ENCODE assay signal across 8 cellular contexts in the genomic region with DNA sequence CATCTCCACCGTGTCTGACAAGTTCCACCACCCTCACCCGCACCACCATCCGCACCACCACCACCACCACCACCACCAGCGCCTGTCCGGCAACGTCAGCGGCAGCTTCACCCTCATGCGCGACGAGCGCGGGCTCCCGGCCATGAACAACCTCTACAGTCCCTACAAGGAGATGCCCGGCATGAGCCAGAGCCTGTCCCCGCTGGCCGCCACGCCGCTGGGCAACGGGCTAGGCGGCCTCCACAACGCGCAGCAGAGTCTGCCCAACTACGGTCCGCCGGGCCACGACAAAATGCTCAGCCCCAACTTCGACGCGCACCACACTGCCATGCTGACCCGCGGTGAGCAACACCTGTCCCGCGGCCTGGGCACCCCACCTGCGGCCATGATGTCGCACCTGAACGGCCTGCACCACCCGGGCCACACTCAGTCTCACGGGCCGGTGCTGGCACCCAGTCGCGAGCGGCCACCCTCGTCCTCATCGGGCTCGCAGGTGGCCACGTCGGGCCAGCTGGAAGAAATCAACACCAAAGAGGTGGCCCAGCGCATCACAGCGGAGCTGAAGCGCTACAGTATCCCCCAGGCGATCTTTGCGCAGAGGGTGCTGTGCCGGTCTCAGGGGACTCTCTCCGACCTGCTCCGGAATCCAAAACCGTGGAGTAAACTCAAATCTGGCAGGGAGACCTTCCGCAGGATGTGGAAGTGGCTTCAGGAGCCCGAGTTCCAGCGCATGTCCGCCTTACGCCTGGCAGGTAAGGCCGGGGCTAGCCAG. TPM values are rescaled to one million over a fixed set of nuclear protein-coding genes. Genes with fewer than 3 reads are reported as not detected.
DNase-seq lines count a peak whose midpoint lies in the region; ATAC-seq and TF ChIP-seq lines count a peak whose summit lies in the region.

No MANE protein-coding gene starts in this region.

- H3K4me1 ChIP-seq in CD4-positive, CD25-positive, alpha-beta regulatory T cell (ENCODE audit: control insufficient read depth, insufficient read depth, low read length, poor library complexity, severe bottlenecking) = peaks cover 48% of the 10 kb centered on the region
- H3K4me1 ChIP-seq in GM23338 (ENCODE audit: insufficient read depth) (peaks cover 63% of the 10 kb centered on the region), mesenchymal stem cell (ENCODE audit: control insufficient read depth, insufficient read depth, low read depth, low read length) (peaks cover 54% of the 10 kb centered on the region)

- no peak overlapping the region for H3K27ac ChIP-seq in CD4-positive, CD25-positive, alpha-beta regulatory T cell (ENCODE audit: insufficient read depth, low read length, poor library complexity, severe bottlenecking)
- H3K27ac ChIP-seq in GM23338 (ENCODE audit: low read depth) = no peak overlapping the region
- no peak overlapping the region for H3K27ac ChIP-seq in mesenchymal stem cell (ENCODE audit: low read length, poor library complexity, severe bottlenecking)

- H3K9me3 ChIP-seq in CD4-positive, CD25-positive, alpha-beta regulatory T cell (ENCODE audit: control insufficient read depth in 2 of 2, low read length in 2 of 2) = no peaks in the 10 kb centered on the region
- H3K9me3 ChIP-seq in mesenchymal stem cell (ENCODE audit: control insufficient read depth, low read length) = no peaks in the 10 kb centered on the region

- no peaks in the 10 kb centered on the region for H3K36me3 ChIP-seq in CD4-positive, CD25-positive, alpha-beta regulatory T cell (ENCODE audit: control insufficient read depth, insufficient read depth, low read length)
- H3K36me3 ChIP-seq in GM23338 (ENCODE audit: insufficient read depth) (no peaks in the 10 kb centered on the region), mesenchymal stem cell (ENCODE audit: control insufficient read depth in 1 of 2, insufficient read depth in 2 of 2, low read depth in 1 of 2, low read length in 2 of 2) (peaks cover 0 to 5% of the 10 kb centered on the region in 2 experiments)

- no peak overlapping the region for H3K9ac ChIP-seq in mesenchymal stem cell (ENCODE audit: low read length)

- intact Hi-C loops in activated T-helper 2 cell treated with anti-CD3 and anti-CD28 coated beads, Interferon-gamma antibody, Interleukin-2, Interleukin-4, amounts not matched to agents 10 μg/mL and 5 μg/mL and 100 μg/mL, durations not matched to agents 14 hours and 24 hours and 36 hours (cut with micrococcal nuclease) = loop anchor here (5.0 to 10.0 kb wide), 3 partner anchors 569 to 1831 kb away; no protein-coding TSS in a partner anchor

- H3K9me3 Mint-ChIP-seq in CD4-positive, CD25-positive, alpha-beta regulatory T cell = peaks cover 0 to 17% (median 5%) of the 10 kb centered on the region in 7 donors
- H3K9me3 Mint-ChIP-seq in GM23338 = peaks cover 10% of the 10 kb centered on the region; the same call in 1 of the 3 replicates
- H3K9me3 Mint-ChIP-seq in activated T-helper 2 cell treated with anti-CD3 and anti-CD28 coated beads, Interferon-gamma antibody, Interleukin-2, Interleukin-4, amounts not matched to agents 10 μg/mL and 5 μg/mL and 100 μg/mL, durations not matched to agents 14 hours and 24 hours and 36 hours = no peaks in the 10 kb centered on the region

- no peak for DNase-seq in CD4-positive, CD25-positive, alpha-beta regulatory T cell
- DNase-seq in GM23338 (ENCODE audit: low spot score) = peak; percentile 52
- no peak for DNase-seq in activated T-helper 2 cell treated with anti-CD3 and anti-CD28 coated beads, Interferon-gamma antibody, Interleukin-2, Interleukin-4, amounts not matched to agents 10 μg/mL and 5 μg/mL and 100 μg/mL, durations not matched to agents 14 hours and 24 hours and 36 hours (ENCODE audit: low spot score)
- no peak for DNase-seq in mesenchymal stem cell
- DNase-seq in globus pallidus (ENCODE audit: low spot score) = no peak

- H4K20me1 ChIP-seq in GM23338 (replicated peaks; ENCODE audit: insufficient read depth) = peaks cover 27% of the 10 kb centered on the region

- no peak for ATAC-seq in CD4-positive, CD25-positive, alpha-beta regulatory T cell (ENCODE audit: low read depth in 2 of 2)
- no peak for ATAC-seq in GM23338
- ATAC-seq in HG02642 (IDR thresholded peaks at IDR 0.05; ENCODE audit: poor library complexity, unreplicated experiment) = no peak
- ATAC-seq in HG02763 (IDR thresholded peaks at IDR 0.05; ENCODE audit: unreplicated experiment) = no peak
- no peak for ATAC-seq in HG03159 (IDR thresholded peaks at IDR 0.05; ENCODE audit: unreplicated experiment)

- no peak overlapping the region for H3K14ac ChIP-seq in mesenchymal stem cell (ENCODE audit: low read length in 2 of 2)

- H3K27ac Mint-ChIP-seq in CD4-positive, CD25-positive, alpha-beta regulatory T cell = no peak overlapping the region
- no peak overlapping the region for H3K27ac Mint-ChIP-seq in GM23338
- peak overlapping the region; percentile 62 for H3K27ac Mint-ChIP-seq in activated T-helper 2 cell treated with anti-CD3 and anti-CD28 coated beads, Interferon-gamma antibody, Interleukin-2, Interleukin-4, amounts not matched to agents 10 μg/mL and 5 μg/mL and 100 μg/mL, durations not matched to agents 14 hours and 24 hours and 36 hours

- H3K79me2 ChIP-seq in GM23338 (replicated peaks; ENCODE audit: insufficient read depth) = no peaks in the 10 kb centered on the region

- peaks cover 28% of the 10 kb centered on the region for H3K27me3 ChIP-seq in CD4-positive, CD25-positive, alpha-beta regulatory T cell (ENCODE audit: control insufficient read depth, insufficient read depth, low read length)
- H3K27me3 ChIP-seq in GM23338 (ENCODE audit: insufficient read depth) = peaks cover 93% of the 10 kb centered on the region
- H3K27me3 ChIP-seq in mesenchymal stem cell (ENCODE audit: control insufficient read depth in 1 of 2, insufficient read depth in 1 of 2, low read length in 2 of 2) = peaks cover 89 to 91% of the 10 kb centered on the region in 2 experiments

- H3K4me2 ChIP-seq in GM23338 (peak overlapping the region; percentile 92), mesenchymal stem cell (ENCODE audit: low read length, poor library complexity, severe bottlenecking) (peak overlapping the region; percentile 54)

- peaks cover 0 to 68% (median 22%) of the 10 kb centered on the region in 4 donors for H3K4me1 Mint-ChIP-seq in CD4-positive, CD25-positive, alpha-beta regulatory T cell
- peaks cover 70% of the 10 kb centered on the region for H3K4me1 Mint-ChIP-seq in GM23338
- peaks cover 13% of the 10 kb centered on the region for H3K4me1 Mint-ChIP-seq in activated T-helper 2 cell treated with anti-CD3 and anti-CD28 coated beads, Interferon-gamma antibody, Interleukin-2, Interleukin-4, amounts not matched to agents 10 μg/mL and 5 μg/mL and 100 μg/mL, durations not matched to agents 14 hours and 24 hours and 36 hours (ENCODE audit: low read depth)

- H2BK120ac ChIP-seq in mesenchymal stem cell (ENCODE audit: low read depth, low read length) = no peak overlapping the region

- H3K79me1 ChIP-seq in mesenchymal stem cell (replicated peaks; ENCODE audit: low read length, poor library complexity, severe bottlenecking) = no peaks in the 10 kb centered on the region

- H3K23ac ChIP-seq in mesenchymal stem cell (ENCODE audit: low read length in 2 of 2) = no peak overlapping the region

- H3F3A ChIP-seq in GM23338 (replicated peaks; ENCODE audit: low read depth) = peaks cover 53% of the 10 kb centered on the region

- no peak overlapping the region for H2AK5ac ChIP-seq in mesenchymal stem cell (ENCODE audit: low read length, severe bottlenecking)

- H3K9me2 ChIP-seq in GM23338 (ENCODE audit: insufficient read depth) = no peaks in the 10 kb centered on the region

- peaks cover 88% of the 10 kb centered on the region for H3K27me3 Mint-ChIP-seq in CD4-positive, CD25-positive, alpha-beta regulatory T cell
- peaks cover 97% of the 10 kb centered on the region for H3K27me3 Mint-ChIP-seq in GM23338 (ENCODE audit: insufficient read depth, low read depth, poor library complexity)
- H3K27me3 Mint-ChIP-seq in activated T-helper 2 cell treated with anti-CD3 and anti-CD28 coated beads, Interferon-gamma antibody, Interleukin-2, Interleukin-4, amounts not matched to agents 10 μg/mL and 5 μg/mL and 100 μg/mL, durations not matched to agents 14 hours and 24 hours and 36 hours (ENCODE audit: low read depth) = peaks cover 81% of the 10 kb centered on the region

- TF ChIP-seq CTCF in GM23338 (conservative IDR thresholded peaks at IDR 0.05; ENCODE audit: low read depth in 2 of 2) = no peak

- H3K4ac ChIP-seq in mesenchymal stem cell (ENCODE audit: low read depth in 1 of 2, low read length in 2 of 2) = no peak overlapping the region

- no peak overlapping the region for H4K91ac ChIP-seq in mesenchymal stem cell (ENCODE audit: low read length)

- peak overlapping the region; percentile 62 to 83 (median 78) for H3K4me3 Mint-ChIP-seq in CD4-positive, CD25-positive, alpha-beta regulatory T cell
- H3K4me3 Mint-ChIP-seq in GM23338 = peak overlapping the region; percentile 82
- peak overlapping the region; percentile 21 for H3K4me3 Mint-ChIP-seq in activated T-helper 2 cell treated with anti-CD3 and anti-CD28 coated beads, Interferon-gamma antibody, Interleukin-2, Interleukin-4, amounts not matched to agents 10 μg/mL and 5 μg/mL and 100 μg/mL, durations not matched to agents 14 hours and 24 hours and 36 hours (ENCODE audit: low read depth)

- H3K18ac ChIP-seq in mesenchymal stem cell (ENCODE audit: low read depth in 1 of 2, low read length in 2 of 2) = no peak overlapping the region

- H3K4me3 ChIP-seq in CD4-positive, CD25-positive, alpha-beta regulatory T cell (ENCODE audit: low read depth, low read length) = no peak overlapping the region
- H3K4me3 ChIP-seq in GM23338 (peak overlapping the region; percentile 71), mesenchymal stem cell (ENCODE audit: insufficient read depth in 1 of 2, low read depth in 1 of 2, low read length in 2 of 2) (peak overlapping the region in 1 of 2 experiments; percentile 40)

- no peak overlapping the region for H2BK5ac ChIP-seq in mesenchymal stem cell (ENCODE audit: low read depth, low read length, poor library complexity, severe bottlenecking)

- no peak overlapping the region for H2BK12ac ChIP-seq in mesenchymal stem cell (ENCODE audit: low read length in 2 of 2)

- no peaks in the 10 kb centered on the region for H3K36me3 Mint-ChIP-seq in CD4-positive, CD25-positive, alpha-beta regulatory T cell
- H3K36me3 Mint-ChIP-seq in GM23338 (ENCODE audit: low read depth) = no peaks in the 10 kb centered on the region; the same call in 2 of the 3 replicates
- peaks cover 10% of the 10 kb centered on the region for H3K36me3 Mint-ChIP-seq in activated T-helper 2 cell treated with anti-CD3 and anti-CD28 coated beads, Interferon-gamma antibody, Interleukin-2, Interleukin-4, amounts not matched to agents 10 μg/mL and 5 μg/mL and 100 μg/mL, durations not matched to agents 14 hours and 24 hours and 36 hours (ENCODE audit: low read depth)

- H2BK15ac ChIP-seq in mesenchymal stem cell (ENCODE audit: low read depth, poor library complexity, severe bottlenecking) = no peak overlapping the region

- H4K8ac ChIP-seq in mesenchymal stem cell (ENCODE audit: low read length) = no peak overlapping the region

- H2AFZ ChIP-seq in GM23338 = no peak overlapping the region
- H2AFZ ChIP-seq in mesenchymal stem cell (ENCODE audit: low read depth, low read length) = no peak overlapping the region

- WGBS in mesenchymal stem cell = 5% methylated on average over 62 of the region's 62 CpGs

RNA-seq across cellular contexts. Expression of gene ONECUT2, which starts 1.2 kb away (rescaled TPM):
- not detected for total RNA-seq in CD4-positive, CD25-positive, alpha-beta regulatory T cell
- not detected for polyA plus RNA-seq in CD4-positive, CD25-positive, alpha-beta regulatory T cell
- 1.7 and 2.2 TPM in 2 replicates for total RNA-seq in GM23338 (2014; rRNA removed; shearing (Covaris generic))
- polyA plus RNA-seq in GM23338 (2016; fragmentation: Nextera tagmentation; extraction: Ambion mirVana) = 0.68 and 0.82 TPM in 2 replicates
- not detected in 2 replicates for total RNA-seq in activated T-helper 2 cell treated with anti-CD3 and anti-CD28 coated beads, Interferon-gamma antibody, Interleukin-2, Interleukin-4, amounts not matched to agents 10 μg/mL and 5 μg/mL and 100 μg/mL, durations not matched to agents 14 hours and 24 hours and 36 hours
- under 0.01 TPM for polyA plus RNA-seq in mesenchymal stem cell (2013, experiment 1 of 2)
- under 0.01 TPM for polyA plus RNA-seq in mesenchymal stem cell (2013, experiment 2 of 2)

Comparison
In these comparisons a context has a peak if more than half of its experiments do, and no peak if none do; other contexts are left out.
1. H3K4me3 Mint-ChIP-seq: peak in every context shown above with its lines; median percentile 82 in GM23338; 78 in CD4-positive, CD25-positive, alpha-beta regulatory T cell; 21 in activated T-helper 2 cell treated with anti-CD3 and anti-CD28 coated beads, Interferon-gamma antibody, Interleukin-2, Interleukin-4, amounts not matched to agents 10 μg/mL and 5 μg/mL and 100 μg/mL, durations not matched to agents 14 hours and 24 hours and 36 hours.